ENCODE assay signal across 10 cellular contexts in genomic region chr10:35564276-35564982, GRCh38. TPM values are rescaled to one million over a fixed set of nuclear protein-coding genes. Genes with fewer than 3 reads are reported as not detected.
DNase-seq lines count a peak whose midpoint lies in the region; ATAC-seq and TF ChIP-seq lines count a peak whose summit lies in the region.
"Had no signal": no experiment of that assay in that cellular context is flagged by ENCODE, and none has a peak within 500 bp of the region (broad histone marks: within the 10 kb centered on the region; RNA-seq: fewer than 3 reads in every experiment).

No MANE protein-coding gene starts in this region.

- 0 out of 2 replicates have a peak overlapping the region, but pooled peaks have one; percentile 17 for H3K27ac ChIP-seq in IMR-90 (ENCODE audit: insufficient read depth, low read length)
- no peak overlapping the region for H3K27ac ChIP-seq in CD4-positive, alpha-beta T cell (ENCODE audit: low read depth, low read length)

- BruUV-seq in IMR-90 (replicated peaks; lab: Mats Ljungman, UMichigan), result no TSS peak

- H2AK5ac ChIP-seq in IMR-90 (ENCODE audit: low read depth, low read length), result peak overlapping the region; percentile 95

- peaks cover 6% of the 10 kb centered on the region for H3K4me1 ChIP-seq in IMR-90 (ENCODE audit: control insufficient read depth, insufficient read depth, low read length)

- dilution Hi-C loops in IMR-90 (cut with HindIII; ENCODE audit: low sequenced_read_pairs, unreplicated experiment), result no loop called here

- no peak overlapping the region for H2BK20ac ChIP-seq in IMR-90 (ENCODE audit: low read depth, low read length)

- H2BK120ac ChIP-seq in IMR-90 (ENCODE audit: low read depth, low read length), result peak overlapping the region; percentile 32; the same call in 1 of the 2 replicates

- peak overlapping the region; percentile 15 for H3K27ac Mint-ChIP-seq in activated CD4-positive, alpha-beta T cell treated with anti-CD3 and anti-CD28 coated beads, Interleukin-2, amount 10 ng/mL, durations not matched to agents 24 days and 14 days
- no peak overlapping the region for H3K27ac Mint-ChIP-seq in CD4-positive, alpha-beta T cell

- CTCF ChIA-PET in IMR-90 (lab: Yijun Ruan, JAX), result interaction anchor here (0.5 to 1.2 kb wide), 4 partner anchors 18 to 835 kb away, joined by 3 to 5 read pairs (median 3); no protein-coding TSS in a partner anchor
- CTCF ChIA-PET in CD4-positive, alpha-beta T cell (lab: Charles Lee), result no interaction called here

- in situ Hi-C loops in IMR-90 (cut with MboI; ENCODE audit: low sequenced_read_pairs), result loop anchor here (10.0 to 25.0 kb wide), 2 partner anchors 330 to 452 kb away; no protein-coding TSS in a partner anchor

- no peaks in the 10 kb centered on the region for H3K27me3 ChIP-seq in IMR-90 (ENCODE audit: control insufficient read depth, insufficient read depth, low read length)
- H3K27me3 ChIP-seq in CD4-positive, alpha-beta T cell (ENCODE audit: control insufficient read depth, insufficient read depth, low read length), result no peaks in the 10 kb centered on the region

- peak overlapping the region in 1 of 2 experiments; percentile 72; a peak in 1 of 4 replicates for H4K8ac ChIP-seq in IMR-90 (ENCODE audit: low read depth in 2 of 2, low read length in 2 of 2)

- ATAC-seq in IMR-90 (ENCODE audit: low read depth), result peak; percentile 84
- ATAC-seq in CD4-positive, alpha-beta T cell (ENCODE audit: poor library complexity), result no peak

- WGBS in IMR-90 (ENCODE audit: extremely low coverage in 2 of 2, insufficient read length in 1 of 2), 2 experiments, result 100% methylated on average over 1 of the region's 9 CpGs; no CpG with 5 or more reads in 1 of the 2 experiments

- DNase-seq in activated CD4-positive, alpha-beta T cell treated with anti-CD3 and anti-CD28 coated beads, Interleukin-2, amount 10 ng/mL, durations not matched to agents 24 days and 14 days, result no peak
- no peak for DNase-seq in activated CD4-positive, alpha-beta T cell treated with anti-CD3 and anti-CD28 coated beads, Interleukin-2, amount 50 U/mL, for 48 hours
- DNase-seq in IMR-90 (peak; percentile 72), globus pallidus (ENCODE audit: low spot score) (peak; percentile 53), superior temporal gyrus (ENCODE audit: extremely low spot score) (peak; percentile 25), cortex of kidney (lab: John Stamatoyannopoulos, UW) (no peak), GM19240 (ENCODE audit: insufficient read length, low spot score) (no peak)
- DNase-seq in CD4-positive, alpha-beta T cell, result no peak

- H3K9ac ChIP-seq in IMR-90 (ENCODE audit: low read depth, low read length), result no peak overlapping the region

- peaks cover 39% of the 10 kb centered on the region for H3K36me3 ChIP-seq in IMR-90 (ENCODE audit: control insufficient read depth, insufficient read depth, low read length)

- 0 out of 2 replicates have a peak overlapping the region, but pooled peaks have one; percentile 12 for H4K91ac ChIP-seq in IMR-90 (ENCODE audit: insufficient read depth, low read depth, low read length)

- peak overlapping the region; percentile 74; the same call in 1 of the 3 replicates for H2BK15ac ChIP-seq in IMR-90 (ENCODE audit: low read depth, low read length)

- peaks cover 10% of the 10 kb centered on the region for H3K4me1 Mint-ChIP-seq in activated CD4-positive, alpha-beta T cell treated with anti-CD3 and anti-CD28 coated beads, Interleukin-2, amount 10 ng/mL, durations not matched to agents 24 days and 14 days
- peaks cover 11% of the 10 kb centered on the region for H3K4me1 Mint-ChIP-seq in CD4-positive, alpha-beta T cell (ENCODE audit: low read depth)

- 0 out of 2 replicates have a peak overlapping the region, but pooled peaks have one; percentile 16 for H4K5ac ChIP-seq in IMR-90 (ENCODE audit: low read depth, low read length)

- no peak overlapping the region for H3K4me3 Mint-ChIP-seq in activated CD4-positive, alpha-beta T cell treated with anti-CD3 and anti-CD28 coated beads, Interleukin-2, amount 10 ng/mL, durations not matched to agents 24 days and 14 days
- no peak overlapping the region for H3K4me3 Mint-ChIP-seq in CD4-positive, alpha-beta T cell

- no peak overlapping the region for H3K4me3 ChIP-seq in IMR-90 (ENCODE audit: insufficient read depth, low read depth, low read length)

- peak overlapping the region; percentile 55 for H2AK9ac ChIP-seq in IMR-90 (replicated peaks; ENCODE audit: low read depth, low read length, poor library complexity)

- H3K36me3 Mint-ChIP-seq in activated CD4-positive, alpha-beta T cell treated with anti-CD3 and anti-CD28 coated beads, Interleukin-2, amount 10 ng/mL, durations not matched to agents 24 days and 14 days (ENCODE audit: low read depth), result peaks cover 16% of the 10 kb centered on the region
- peaks cover 55% of the 10 kb centered on the region for H3K36me3 Mint-ChIP-seq in CD4-positive, alpha-beta T cell (ENCODE audit: low read depth)

- H3K14ac ChIP-seq in IMR-90 (replicated peaks; ENCODE audit: low read depth, low read length), result peak overlapping the region; percentile 74

- H4K20me1 ChIP-seq in IMR-90 (ENCODE audit: insufficient read depth, low read length), result 0 out of 2 replicates have a peak, but pooled peaks cover 6% of the 10 kb centered on the region

- no peaks in the 10 kb centered on the region for H3K9me3 ChIP-seq in IMR-90 (ENCODE audit: control insufficient read depth, insufficient read depth, low read length)
- no peaks in the 10 kb centered on the region for H3K9me3 ChIP-seq in CD4-positive, alpha-beta T cell (ENCODE audit: control insufficient read depth, low read length)

- TF ChIP-seq RAD21 in IMR-90 (IDR thresholded peaks at IDR 0.05; ENCODE audit: low read length), result no peak

- peak overlapping the region; percentile 20 for H2BK5ac ChIP-seq in IMR-90 (ENCODE audit: low read depth, low read length, poor library complexity, severe bottlenecking)

- no peak for TF ChIP-seq POLR2A in IMR-90 (IDR thresholded peaks at IDR 0.05; ENCODE audit: low read depth, low read length)

- peak overlapping the region; percentile 55 for H2AFZ ChIP-seq in IMR-90 (replicated peaks; ENCODE audit: low read length, poor library complexity)

- H3K4me2 ChIP-seq in IMR-90 (ENCODE audit: low read depth, low read length), result no peak overlapping the region

- H3K23ac ChIP-seq in IMR-90 (ENCODE audit: low read depth, low read length), result peak overlapping the region; percentile 59; the same call in 1 of the 2 replicates

- H3K79me1 ChIP-seq in IMR-90 (ENCODE audit: low read depth in 1 of 2, low read length in 2 of 2), result peaks cover 5 to 45% of the 10 kb centered on the region in 2 experiments; a peak in 3 of 4 replicates

- H3K9me1 ChIP-seq in IMR-90 (ENCODE audit: insufficient read depth, low read length), result peaks cover 11% of the 10 kb centered on the region

- no peak for TF ChIP-seq CTCF in IMR-90 (conservative IDR thresholded peaks at IDR 0.05; ENCODE audit: low read depth, low read length)
- no peak for TF ChIP-seq CTCF in CD4-positive, alpha-beta T cell (IDR thresholded peaks at IDR 0.05)

- H3K9me3 Mint-ChIP-seq in activated CD4-positive, alpha-beta T cell treated with anti-CD3 and anti-CD28 coated beads, Interleukin-2, amount 10 ng/mL, durations not matched to agents 24 days and 14 days, result no peaks in the 10 kb centered on the region
- no peaks in the 10 kb centered on the region for H3K9me3 Mint-ChIP-seq in CD4-positive, alpha-beta T cell

- H3K27me3 Mint-ChIP-seq in activated CD4-positive, alpha-beta T cell treated with anti-CD3 and anti-CD28 coated beads, Interleukin-2, amount 10 ng/mL, durations not matched to agents 24 days and 14 days, result no peaks in the 10 kb centered on the region
- H3K27me3 Mint-ChIP-seq in CD4-positive, alpha-beta T cell, result no peaks in the 10 kb centered on the region

- intact Hi-C loops in activated CD4-positive, alpha-beta T cell treated with anti-CD3 and anti-CD28 coated beads, Interleukin-2, amount 10 ng/mL, durations not matched to agents 24 days and 14 days (cut with micrococcal nuclease), result loop anchor here (10.0 kb wide), 3 partner anchors 210 to 440 kb away; partner anchors contain the start of gene CREM
- intact Hi-C loops in IMR-90 (cut with micrococcal nuclease), result loop anchor here (10.0 kb wide), 2 partner anchors 320 to 440 kb away; partner anchors contain the start of gene CREM
- intact Hi-C loops in CD4-positive, alpha-beta T cell (cut with DNase I, micrococcal nuclease), result loop anchor here in 1 of 2 experiments (5.0 to 10.0 kb wide), 3 partner anchors 60 to 450 kb away; no protein-coding TSS in a partner anchor

- POLR2A ChIA-PET in IMR-90 (lab: Charles Lee; ENCODE audit: unreplicated experiment), result no interaction called here
- POLR2A ChIA-PET in CD4-positive, alpha-beta T cell (lab: Charles Lee), result interaction anchor here (0.6 kb wide), 1 partner anchor 290 kb away, joined by 5 read pairs; no protein-coding TSS in a partner anchor

- peak overlapping the region; percentile 66; the same call in 1 of the 2 replicates for H3K4ac ChIP-seq in IMR-90 (ENCODE audit: low read depth, low read length)

- peak overlapping the region; percentile 7; the same call in 1 of the 2 replicates for H3K18ac ChIP-seq in IMR-90 (ENCODE audit: low read depth, low read length)

- no peak overlapping the region for H3K56ac ChIP-seq in IMR-90 (ENCODE audit: extremely low read depth, insufficient read depth, low read length)

TF ChIP-seq in IMR-90, 13 proteins besides CTCF, POLR2A, EP300 and RAD21:
- TF ChIP-seq FOS (IDR thresholded peaks at IDR 0.05; ENCODE audit: low read depth, low read length), result no peak
- no peak for TF ChIP-seq NFE2L2 (IDR thresholded peaks at IDR 0.05; ENCODE audit: low read depth, low read length)
- peak; percentile 52; the same call in 1 of the 2 replicates for TF ChIP-seq MXI1 (IDR thresholded peaks at IDR 0.05; ENCODE audit: borderline replicate concordance, low read depth, low read length)
- peak; percentile 56; the same call in 1 of the 2 replicates for TF ChIP-seq USF2 (IDR thresholded peaks at IDR 0.05; ENCODE audit: low read depth, low read length)
- no peak; the same call in 1 of the 2 replicates for TF ChIP-seq MAZ (IDR thresholded peaks at IDR 0.05; ENCODE audit: borderline replicate concordance, low read depth, low read length)

RNA-seq across cellular contexts. Expression of gene GJD4, which starts 40.7 kb away (rescaled TPM):
- total RNA-seq in activated CD4-positive, alpha-beta T cell treated with anti-CD3 and anti-CD28 coated beads, Interleukin-2, amount 10 ng/mL, durations not matched to agents 24 days and 14 days, result not detected in 2 replicates
- not detected in 2 replicates for total RNA-seq in IMR-90 (2012; rRNA removed)
- 0.06 TPM in 1 of 2 replicates, not detected in the other for polyA plus RNA-seq in IMR-90 (2012; rRNA removed)
- not detected in 2 replicates for polyA plus RNA-seq in IMR-90 (2012; cell fraction: cytosol; rRNA removed)
- polyA plus RNA-seq in IMR-90 (2012; cell fraction: nucleus; rRNA removed; ENCODE audit: low replicate concordance), result 0.04 TPM in 1 of 2 replicates, not detected in the other
- total RNA-seq in CD4-positive, alpha-beta T cell, result not detected
- total RNA-seq: A172, mononuclear cell had no signal

Comparison
In these comparisons a context has a peak if more than half of its experiments do, and no peak if none do; other contexts are left out.
1. DNase-seq: peak in IMR-90 (single experiment), globus pallidus (single experiment) and superior temporal gyrus (single experiment); none in activated CD4-positive, alpha-beta T cell treated with anti-CD3 and anti-CD28 coated beads, Interleukin-2, amount 10 ng/mL, durations not matched to agents 24 days and 14 days (single experiment), activated CD4-positive, alpha-beta T cell treated with anti-CD3 and anti-CD28 coated beads, Interleukin-2, amount 50 U/mL, for 48 hours (0 of 2), CD4-positive, alpha-beta T cell (0 of 10), cortex of kidney (single experiment) and GM19240 (single experiment).